Comparison of ENCODE assay signal across 24 cellular contexts in genomic region chr1:3029481-3029961, GRCh38. TPM values are rescaled to one million over a fixed set of nuclear protein-coding genes. Genes with fewer than 3 reads are reported as not detected.
DNase-seq lines count a peak whose midpoint lies in the region; ATAC-seq, FAIRE-seq and TF ChIP-seq lines count a peak whose summit lies in the region.
"Had no signal": no experiment of that assay in that cellular context is flagged by ENCODE, and none has a peak within 500 bp of the region (broad histone marks: within the 10 kb centered on the region; RNA-seq: fewer than 3 reads in every experiment).

No MANE protein-coding gene starts in this region.

- no peak for ATAC-seq in HG03108 (IDR thresholded peaks at IDR 0.05; ENCODE audit: unreplicated experiment)
- ATAC-seq in stimulated activated effector memory CD8-positive, alpha-beta T cell treated with anti-CD3 and anti-CD28 coated beads, Interleukin-12 subunit alpha, Interleukin-12 subunit beta, amount 100 ng/mL, for 72 hours, result no peak
- ATAC-seq: CD8-positive, alpha-beta T cell had no signal

- FAIRE-seq in kidney (lab: Jason Lieb, UNC), result no peak
- FAIRE-seq: GM12891, HTR-8/SVneo had no signal

- H3K27ac ChIP-seq in BLaER1 treated with 17β-estradiol and CSF1 and Interleukin-3, amounts not matched to agents 10 nM and 100 nM, result no peak overlapping the region
- H3K27ac ChIP-seq in kidney (ENCODE audit: low read depth in 2 of 2, low read length in 2 of 2) (no peak overlapping the region), spleen (no peak overlapping the region)
- H3K27ac ChIP-seq: GM23248, RWPE1 had no signal

- peaks cover 0 to 29% (median 27%) of the 10 kb centered on the region in 10 experiments; a peak in 16 of 20 replicates for H3K4me1 ChIP-seq in BLaER1 treated with 17β-estradiol and CSF1 and Interleukin-3, amounts not matched to agents 10 nM and 100 nM
- H3K4me1 ChIP-seq in kidney (ENCODE audit: control insufficient read depth in 1 of 2, insufficient read depth in 1 of 2, low read depth in 1 of 2, low read length in 2 of 2) (no peaks in the 10 kb centered on the region), spleen (peaks cover 0 to 9% (median 0%) of the 10 kb centered on the region in 6 donors)

- 81 to 90% (median 84%) methylated on average over 10 to 11 of the region's 11 CpGs for WGBS in spleen, 5 donors

- no peak for TF ChIP-seq POLR2A in spleen (IDR thresholded peaks at IDR 0.05)

- TF ChIP-seq CTCF in kidney (IDR thresholded peaks at IDR 0.05; ENCODE audit: borderline replicate concordance, extremely low read depth, insufficient read depth), result no peak
- no peak for TF ChIP-seq CTCF in spleen (IDR thresholded peaks at IDR 0.05 in 8 of 11, conservative IDR thresholded peaks at IDR 0.05 in 3 of 11)

- peaks cover 0 to 64% (median 29%) of the 10 kb centered on the region in 11 experiments; a peak in 13 of 22 replicates for H4K20me1 ChIP-seq in BLaER1 treated with 17β-estradiol and CSF1 and Interleukin-3, amounts not matched to agents 10 nM and 100 nM

- H3K36me3 ChIP-seq in BLaER1 treated with 17β-estradiol and CSF1 and Interleukin-3, amounts not matched to agents 10 nM and 100 nM, result no peaks in the 10 kb centered on the region
- H3K36me3 ChIP-seq in H7 (replicated peaks; ENCODE audit: control insufficient read depth, insufficient read depth, low read length), result no peaks in the 10 kb centered on the region
- no peaks in the 10 kb centered on the region for H3K36me3 ChIP-seq in kidney (ENCODE audit: control insufficient read depth in 1 of 2, insufficient read depth in 2 of 2, low read length in 2 of 2)
- H3K36me3 ChIP-seq in spleen, result no peaks in the 10 kb centered on the region

- peaks cover 17% of the 10 kb centered on the region for H3K4me1 Mint-ChIP-seq in stimulated activated effector memory CD8-positive, alpha-beta T cell treated with anti-CD3 and anti-CD28 coated beads, Interleukin-12 subunit alpha, Interleukin-12 subunit beta, amount 100 ng/mL, for 72 hours

- peaks cover 0 to 8% (median 0%) of the 10 kb centered on the region in 11 experiments; a peak in 1 of 22 replicates for H3K9me3 ChIP-seq in BLaER1 treated with 17β-estradiol and CSF1 and Interleukin-3, amounts not matched to agents 10 nM and 100 nM (replicated peaks in 1 of 11)
- H3K9me3 ChIP-seq in kidney (ENCODE audit: control insufficient read depth in 1 of 2, low read length in 2 of 2) (no peaks in the 10 kb centered on the region), spleen (no peaks in the 10 kb centered on the region)

- H3K9ac ChIP-seq in BLaER1 treated with 17β-estradiol and CSF1 and Interleukin-3, amounts not matched to agents 10 nM and 100 nM, result no peak overlapping the region
- no peak overlapping the region for H3K9ac ChIP-seq in kidney (ENCODE audit: low read length in 2 of 2)
- H3K9ac ChIP-seq: GM23248 had no signal

- peak; percentile 19 for DNase-seq in H7
- peak; percentile 56 for DNase-seq in kidney
- DNase-seq in spleen, result peak; percentile 43
- DNase-seq in stimulated activated effector memory CD8-positive, alpha-beta T cell treated with anti-CD3 and anti-CD28 coated beads, Interleukin-12 subunit alpha, Interleukin-12 subunit beta, amount 100 ng/mL, for 72 hours (ENCODE audit: low spot score in 2 of 2), result no peak
- DNase-seq in DMS153 (lab: John Stamatoyannopoulos, UW), result no peak
- DNase-seq: GM23248; HCEC 1CT; KG1; NCI-H1105; NCI-H146; NCI-H2029; NCI-H226; NCI-H524; NCI-H774; NK-92 treated with Interleukin-12 subunit alpha and Interleukin-12 subunit beta, amount 100 ng/mL, for 24 hours; SIG-M5 had no signal

- peak overlapping the region in 8 of 11 experiments; percentile 9 to 62 (median 50); a peak in 9 of 22 replicates for H3K4me2 ChIP-seq in BLaER1 treated with 17β-estradiol and CSF1 and Interleukin-3, amounts not matched to agents 10 nM and 100 nM

- H3K27me3 ChIP-seq in BLaER1 treated with 17β-estradiol and CSF1 and Interleukin-3, amounts not matched to agents 10 nM and 100 nM, result peaks cover 52 to 84% (median 81%) of the 10 kb centered on the region in 11 experiments
- H3K27me3 ChIP-seq in H7 (ENCODE audit: control insufficient read depth, insufficient read depth, low read length), result no peaks in the 10 kb centered on the region
- H3K27me3 ChIP-seq in spleen (replicated peaks in 1 of 7), result peaks cover 0 to 56% (median 20%) of the 10 kb centered on the region in 7 donors

- H3K27ac Mint-ChIP-seq in stimulated activated effector memory CD8-positive, alpha-beta T cell treated with anti-CD3 and anti-CD28 coated beads, Interleukin-12 subunit alpha, Interleukin-12 subunit beta, amount 100 ng/mL, for 72 hours, result no peak overlapping the region
- H3K27ac Mint-ChIP-seq: CD8-positive, alpha-beta T cell had no signal

- intact Hi-C loops in kidney (cut with DNase I) (no loop called here), spleen (cut with DNase I; ENCODE audit: low total_unique reads) (no loop called here)

- no peak overlapping the region for H3K4me3 ChIP-seq in BLaER1 treated with 17β-estradiol and CSF1 and Interleukin-3, amounts not matched to agents 10 nM and 100 nM
- no peak overlapping the region for H3K4me3 ChIP-seq in H7 (ENCODE audit: insufficient read depth, low read depth, low read length)
- no peak overlapping the region for H3K4me3 ChIP-seq in kidney (ENCODE audit: low read length in 2 of 2)
- no peak overlapping the region for H3K4me3 ChIP-seq in spleen
- H3K4me3 ChIP-seq: GM23248 had no signal

- H3K36me3 Mint-ChIP-seq in stimulated activated effector memory CD8-positive, alpha-beta T cell treated with anti-CD3 and anti-CD28 coated beads, Interleukin-12 subunit alpha, Interleukin-12 subunit beta, amount 100 ng/mL, for 72 hours, result no peaks in the 10 kb centered on the region
- H3K36me3 Mint-ChIP-seq: CD8-positive, alpha-beta T cell had no signal

- H3K9me3 Mint-ChIP-seq in stimulated activated effector memory CD8-positive, alpha-beta T cell treated with anti-CD3 and anti-CD28 coated beads, Interleukin-12 subunit alpha, Interleukin-12 subunit beta, amount 100 ng/mL, for 72 hours, result no peaks in the 10 kb centered on the region
- H3K9me3 Mint-ChIP-seq: CD8-positive, alpha-beta T cell had no signal

- H3K4me3 Mint-ChIP-seq in stimulated activated effector memory CD8-positive, alpha-beta T cell treated with anti-CD3 and anti-CD28 coated beads, Interleukin-12 subunit alpha, Interleukin-12 subunit beta, amount 100 ng/mL, for 72 hours, result no peak overlapping the region
- H3K4me3 Mint-ChIP-seq: CD8-positive, alpha-beta T cell had no signal

RNA-seq across cellular contexts. Expression of gene ACTRT2, which starts 8.3 kb away (rescaled TPM):
- total RNA-seq in H7 (2014; rRNA removed; shearing (Covaris generic)), result 0.21 TPM in 1 of 2 replicates, not detected in the other
- total RNA-seq in kidney (not detected), spleen (not detected)
- polyA plus RNA-seq in kidney (ENCODE audit: insufficient read depth, low read depth, low replicate concordance) (not detected), spleen (not detected)
- total RNA-seq: CD8-positive, alpha-beta T cell; G401; GM23248 had no signal
- polyA plus RNA-seq: BJ, GM23248 had no signal

RNA-seq across cellular contexts. Expression of gene PRDM16, which starts 39.5 kb away (rescaled TPM):
- total RNA-seq in H7 (2014; rRNA removed; shearing (Covaris generic)), result 0.69 and 1.1 TPM in 2 replicates
- total RNA-seq in kidney (21.9 TPM), spleen (1 to 10 TPM in 6 of 7 donors, under 1 TPM in 1; 0.51 to 3.2 (median 1.7) TPM)
- polyA plus RNA-seq in kidney (ENCODE audit: insufficient read depth, low read depth, low replicate concordance) (3.0 TPM), spleen (under 1 TPM; 0.43 to 0.99 (median 0.44) TPM)
- total RNA-seq: CD8-positive, alpha-beta T cell; GM23248 had no signal

Comparison
In these comparisons a context has a peak if more than half of its experiments do, and no peak if none do; other contexts are left out.
1. DNase-seq: peak in H7 (single experiment), kidney (single experiment) and spleen (single experiment); none in stimulated activated effector memory CD8-positive, alpha-beta T cell treated with anti-CD3 and anti-CD28 coated beads, Interleukin-12 subunit alpha, Interleukin-12 subunit beta, amount 100 ng/mL, for 72 hours (0 of 2) and DMS153 (single experiment).